ENCODE assay signal across 8 cellular contexts in the genomic region with DNA sequence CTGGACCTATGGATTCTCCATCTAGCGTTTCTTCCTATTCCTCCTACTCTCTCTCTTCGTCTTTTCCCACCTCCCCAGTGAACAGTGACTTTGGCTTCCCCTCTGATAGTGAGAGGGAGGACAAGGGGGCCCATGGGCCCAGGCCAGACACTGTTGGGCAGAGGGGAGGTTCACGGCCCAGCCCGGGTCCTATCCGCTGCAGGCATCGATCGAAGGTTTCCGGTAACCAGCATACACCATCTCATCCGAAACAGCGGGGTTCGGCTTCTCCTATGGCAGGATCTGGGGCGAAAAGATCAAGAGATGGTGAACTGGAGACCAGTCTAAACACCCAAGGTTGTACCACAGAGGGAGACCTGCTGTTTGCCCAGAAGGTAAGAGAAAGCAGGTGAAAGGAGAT. TPM values are rescaled to one million over a fixed set of nuclear protein-coding genes. Genes with fewer than 3 reads are reported as not detected.
DNase-seq lines count a peak whose midpoint lies in the region; ATAC-seq and TF ChIP-seq lines count a peak whose summit lies in the region.

No MANE protein-coding gene starts in this region.

- H3K4me3 ChIP-seq in ACC112 (ENCODE audit: low read depth, low read length) (peak overlapping the region; percentile 82), ectodermal cell (ENCODE audit: insufficient read depth, low read depth, low read length) (peak overlapping the region; percentile 55)

- no peaks in the 10 kb centered on the region; the same call in 1 of the 2 replicates for H3K27me3 Mint-ChIP-seq in HFFc6 (ENCODE audit: insufficient read depth)
- peaks cover 50% of the 10 kb centered on the region for H3K27me3 Mint-ChIP-seq in nephron progenitor cell (ENCODE audit: low read depth, poor library complexity)

- no peaks in the 10 kb centered on the region for H3K79me2 ChIP-seq in ACC112 (ENCODE audit: control insufficient read depth, insufficient read depth, low read length, unreplicated experiment)

- H3K4me1 Mint-ChIP-seq in HFFc6 (ENCODE audit: low read depth) = peaks cover 42% of the 10 kb centered on the region
- peaks cover 44% of the 10 kb centered on the region for H3K4me1 Mint-ChIP-seq in nephron progenitor cell

- H3K36me3 Mint-ChIP-seq in HFFc6 (ENCODE audit: low read depth) (peaks cover 5% of the 10 kb centered on the region; the same call in 1 of the 2 replicates), nephron progenitor cell (ENCODE audit: low read depth) (peaks cover 72% of the 10 kb centered on the region)

- no peak overlapping the region for H3K27ac ChIP-seq in ACC112 (ENCODE audit: low read depth, low read length)
- no peak overlapping the region for H3K27ac ChIP-seq in ectodermal cell (ENCODE audit: insufficient read depth, low read depth, low read length, poor library complexity, severe bottlenecking)

- no peaks in the 10 kb centered on the region for H3K27me3 ChIP-seq in ACC112 (ENCODE audit: insufficient read depth, low read length)
- peaks cover 9% of the 10 kb centered on the region for H3K27me3 ChIP-seq in ectodermal cell (ENCODE audit: control insufficient read depth, insufficient read depth, low read length, poor library complexity, severe bottlenecking)

- H3K9me3 ChIP-seq in ectodermal cell (ENCODE audit: control insufficient read depth, low read length) = no peaks in the 10 kb centered on the region

- 0 out of 2 replicates have a peak, but pooled peaks cover 4% of the 10 kb centered on the region for H3K36me3 ChIP-seq in ACC112 (ENCODE audit: insufficient read depth, low read length)
- H3K36me3 ChIP-seq in ectodermal cell (ENCODE audit: control insufficient read depth, insufficient read depth, low read length) = peaks cover 11% of the 10 kb centered on the region

- peaks cover 11% of the 10 kb centered on the region for H3K4me1 ChIP-seq in ACC112 (ENCODE audit: control insufficient read depth, insufficient read depth, low read length, unreplicated experiment)
- peaks cover 15% of the 10 kb centered on the region for H3K4me1 ChIP-seq in ectodermal cell (ENCODE audit: control insufficient read depth, insufficient read depth, low read length)

- H3K27ac Mint-ChIP-seq in HFFc6 (peak overlapping the region; percentile 98), nephron progenitor cell (no peak overlapping the region)

- H3K9me3 Mint-ChIP-seq in HFFc6 (peaks cover 4% of the 10 kb centered on the region), nephron progenitor cell (no peaks in the 10 kb centered on the region)

- WGBS in ectodermal cell, 2 experiments = 91 to 93% methylated on average over 12 of the region's 12 CpGs

- DNase-seq in HFFc6 = no peak
- no peak for DNase-seq in nephron progenitor cell
- DNase-seq in DMS79 (lab: John Stamatoyannopoulos, UW) = no peak

- peak overlapping the region; percentile 17 for H2AFZ ChIP-seq in ACC112 (ENCODE audit: low read length, unreplicated experiment)

- no peak for TF ChIP-seq CTCF in HFFc6 (IDR thresholded peaks at IDR 0.05)
- no peak for TF ChIP-seq CTCF in nephron progenitor cell (IDR thresholded peaks at IDR 0.05)

- peak overlapping the region; percentile 94 for H3K4me3 Mint-ChIP-seq in HFFc6
- peak overlapping the region; percentile 92 for H3K4me3 Mint-ChIP-seq in nephron progenitor cell

- ATAC-seq in GM21367 (IDR thresholded peaks at IDR 0.05; ENCODE audit: unreplicated experiment) (no peak), GM18519 (IDR thresholded peaks at IDR 0.05; ENCODE audit: low FRiP score, unreplicated experiment) (no peak), GM18909 (IDR thresholded peaks at IDR 0.05; ENCODE audit: poor library complexity, unreplicated experiment) (no peak)

RNA-seq across cellular contexts. Expression of gene CIART, which starts 0.9 kb away (rescaled TPM):
- 1 to 10 TPM; 5.6 to 9.8 (median 8.0) TPM for total RNA-seq in HFFc6 (2021; fragmentation: NEBNext Ultra II Directional; extraction: Animal tissue kit (Norgen Biotek cat#: 25700))
- 12.6 TPM for polyA plus RNA-seq in ectodermal cell (2013, experiment 1 of 4)
- 10.2 TPM for polyA plus RNA-seq in ectodermal cell (2013, experiment 2 of 4)
- 12.8 TPM for polyA plus RNA-seq in ectodermal cell (2013, experiment 3 of 4)
- 15.8 TPM for polyA plus RNA-seq in ectodermal cell (2013, experiment 4 of 4)

RNA-seq across cellular contexts. Expression of gene MRPS21, which starts 10.4 kb away (rescaled TPM):
- total RNA-seq in HFFc6 (2021; fragmentation: NEBNext Ultra II Directional; extraction: Animal tissue kit (Norgen Biotek cat#: 25700)) = 10 to 100 TPM; 67.1 to 93.1 (median 85.2) TPM
- polyA plus RNA-seq in ectodermal cell (2013, experiment 1 of 4) = 103 TPM
- polyA plus RNA-seq in ectodermal cell (2013, experiment 2 of 4) = 94.5 TPM
- 92.0 TPM for polyA plus RNA-seq in ectodermal cell (2013, experiment 3 of 4)
- 102 TPM for polyA plus RNA-seq in ectodermal cell (2013, experiment 4 of 4)

RNA-seq across cellular contexts. Expression of gene C1orf54, which starts 10.7 kb away (rescaled TPM):
- total RNA-seq in HFFc6 (2021; fragmentation: NEBNext Ultra II Directional; extraction: Animal tissue kit (Norgen Biotek cat#: 25700)) = 1 to 10 TPM; 2.3 to 8.0 (median 5.9) TPM
- 39.0 TPM for polyA plus RNA-seq in ectodermal cell (2013, experiment 1 of 4)
- 39.0 TPM for polyA plus RNA-seq in ectodermal cell (2013, experiment 2 of 4)
- 43.1 TPM for polyA plus RNA-seq in ectodermal cell (2013, experiment 3 of 4)
- 42.0 TPM for polyA plus RNA-seq in ectodermal cell (2013, experiment 4 of 4)

RNA-seq across cellular contexts. Expression of gene APH1A, which starts 14.4 kb away (rescaled TPM):
- total RNA-seq in HFFc6 (2021; fragmentation: NEBNext Ultra II Directional; extraction: Animal tissue kit (Norgen Biotek cat#: 25700)) = 100 to 1,000 TPM; 104 to 119 (median 107) TPM
- 112 TPM for polyA plus RNA-seq in ectodermal cell (2013, experiment 1 of 4)
- polyA plus RNA-seq in ectodermal cell (2013, experiment 2 of 4) = 116 TPM
- 80.7 TPM for polyA plus RNA-seq in ectodermal cell (2013, experiment 3 of 4)
- 96.0 TPM for polyA plus RNA-seq in ectodermal cell (2013, experiment 4 of 4)

RNA-seq across cellular contexts. Expression of gene CA14, which starts 25.7 kb away (rescaled TPM):
- total RNA-seq in HFFc6 (2021; fragmentation: NEBNext Ultra II Directional; extraction: Animal tissue kit (Norgen Biotek cat#: 25700)) = not detected
- 90.5 TPM for polyA plus RNA-seq in ectodermal cell (2013, experiment 1 of 4)
- polyA plus RNA-seq in ectodermal cell (2013, experiment 2 of 4) = 92.7 TPM
- polyA plus RNA-seq in ectodermal cell (2013, experiment 3 of 4) = 88.7 TPM
- 105 TPM for polyA plus RNA-seq in ectodermal cell (2013, experiment 4 of 4)
